ENCODE assay signal across 1 cellular context in the genomic region with DNA sequence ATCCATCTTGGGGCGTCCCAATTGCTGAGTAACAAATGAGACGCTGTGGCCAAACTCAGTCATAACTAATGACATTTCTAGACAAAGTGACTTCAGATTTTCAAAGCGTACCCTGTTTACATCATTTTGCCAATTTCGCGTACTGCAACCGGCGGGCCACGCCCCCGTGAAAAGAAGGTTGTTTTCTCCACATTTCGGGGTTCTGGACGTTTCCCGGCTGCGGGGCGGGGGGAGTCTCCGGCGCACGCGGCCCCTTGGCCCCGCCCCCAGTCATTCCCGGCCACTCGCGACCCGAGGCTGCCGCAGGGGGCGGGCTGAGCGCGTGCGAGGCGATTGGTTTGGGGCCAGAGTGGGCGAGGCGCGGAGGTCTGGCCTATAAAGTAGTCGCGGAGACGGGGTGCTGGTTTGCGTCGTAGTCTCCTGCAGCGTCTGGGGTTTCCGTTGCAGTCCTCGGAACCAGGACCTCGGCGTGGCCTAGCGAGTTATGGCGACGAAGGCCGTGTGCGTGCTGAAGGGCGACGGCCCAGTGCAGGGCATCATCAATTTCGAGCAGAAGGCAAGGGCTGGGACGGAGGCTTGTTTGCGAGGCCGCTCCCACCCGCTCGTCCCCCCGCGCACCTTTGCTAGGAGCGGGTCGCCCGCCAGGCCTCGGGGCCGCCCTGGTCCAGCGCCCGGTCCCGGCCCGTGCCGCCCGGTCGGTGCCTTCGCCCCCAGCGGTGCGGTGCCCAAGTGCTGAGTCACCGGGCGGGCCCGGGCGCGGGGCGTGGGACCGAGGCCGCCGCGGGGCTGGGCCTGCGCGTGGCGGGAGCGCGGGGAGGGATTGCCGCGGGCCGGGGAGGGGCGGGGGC.
TF ChIP-seq lines count a peak whose summit lies in the region.

A gene (plus strand): TSS at position 408 of the 848 bp plus-strand sequence. CDS start 77 bp downstream, at position 485.

TF ChIP-seq in K562, 482 proteins besides CTCF, POLR2A, EP300 and RAD21 (continued from another document and continues in another):
- TF ChIP-seq, protein P1, sequence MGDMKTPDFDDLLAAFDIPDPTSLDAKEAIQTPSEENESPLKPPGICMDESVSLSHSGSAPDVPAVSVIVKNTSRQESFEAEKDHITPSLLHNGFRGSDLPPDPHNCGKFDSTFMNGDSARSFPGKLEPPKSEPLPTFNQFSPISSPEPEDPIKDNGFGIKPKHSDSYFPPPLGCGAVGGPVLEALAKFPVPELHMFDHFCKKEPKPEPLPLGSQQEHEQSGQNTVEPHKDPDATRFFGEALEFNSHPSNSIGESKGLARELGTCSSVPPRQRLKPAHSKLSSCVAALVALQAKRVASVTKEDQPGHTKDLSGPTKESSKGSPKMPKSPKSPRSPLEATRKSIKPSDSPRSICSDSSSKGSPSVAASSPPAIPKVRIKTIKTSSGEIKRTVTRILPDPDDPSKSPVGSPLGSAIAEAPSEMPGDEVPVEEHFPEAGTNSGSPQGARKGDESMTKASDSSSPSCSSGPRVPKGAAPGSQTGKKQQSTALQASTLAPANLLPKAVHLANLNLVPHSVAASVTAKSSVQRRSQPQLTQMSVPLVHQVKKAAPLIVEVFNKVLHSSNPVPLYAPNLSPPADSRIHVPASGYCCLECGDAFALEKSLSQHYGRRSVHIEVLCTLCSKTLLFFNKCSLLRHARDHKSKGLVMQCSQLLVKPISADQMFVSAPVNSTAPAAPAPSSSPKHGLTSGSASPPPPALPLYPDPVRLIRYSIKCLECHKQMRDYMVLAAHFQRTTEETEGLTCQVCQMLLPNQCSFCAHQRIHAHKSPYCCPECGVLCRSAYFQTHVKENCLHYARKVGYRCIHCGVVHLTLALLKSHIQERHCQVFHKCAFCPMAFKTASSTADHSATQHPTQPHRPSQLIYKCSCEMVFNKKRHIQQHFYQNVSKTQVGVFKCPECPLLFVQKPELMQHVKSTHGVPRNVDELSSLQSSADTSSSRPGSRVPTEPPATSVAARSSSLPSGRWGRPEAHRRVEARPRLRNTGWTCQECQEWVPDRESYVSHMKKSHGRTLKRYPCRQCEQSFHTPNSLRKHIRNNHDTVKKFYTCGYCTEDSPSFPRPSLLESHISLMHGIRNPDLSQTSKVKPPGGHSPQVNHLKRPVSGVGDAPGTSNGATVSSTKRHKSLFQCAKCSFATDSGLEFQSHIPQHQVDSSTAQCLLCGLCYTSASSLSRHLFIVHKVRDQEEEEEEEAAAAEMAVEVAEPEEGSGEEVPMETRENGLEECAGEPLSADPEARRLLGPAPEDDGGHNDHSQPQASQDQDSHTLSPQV (IDR thresholded peaks at IDR 0.05), result peak; percentile 35
- TF ChIP-seq ZNF12 (CRISPR knock-in tag; IDR thresholded peaks at IDR 0.05) (peak; percentile 84), SAP30 (IDR thresholded peaks at IDR 0.05; ENCODE audit: borderline replicate concordance, insufficient read depth, low read depth, low read length, poor library complexity, severe bottlenecking) (peak; percentile 79), ETS2 (tag; IDR thresholded peaks at IDR 0.05; ENCODE audit: borderline replicate concordance, poor library complexity, severe bottlenecking) (no peak), KLF13 (tag; IDR thresholded peaks at IDR 0.05; ENCODE audit: borderline replicate concordance, low read depth) (peak; percentile 85; the same call in 1 of the 2 replicates), NFRKB (IDR thresholded peaks at IDR 0.05; ENCODE audit: low read depth) (0 out of 2 replicates have a peak, but pooled peaks have one; percentile 31), CREM (IDR thresholded peaks at IDR 0.05; ENCODE audit: low read depth) (peak; percentile 73), NFYB (IDR thresholded peaks at IDR 0.05; ENCODE audit: extremely low read depth, insufficient read length) (peak; percentile 50), JUND (IDR thresholded peaks at IDR 0.05; ENCODE audit: borderline replicate concordance, low read depth, low read length) (peak; percentile 8; the same call in 1 of the 2 replicates), JUND (tag; IDR thresholded peaks at IDR 0.05; ENCODE audit: borderline replicate concordance, low read depth, low read length) (no peak; the same call in 2 of the 3 replicates), PHF8 (IDR thresholded peaks at IDR 0.05; ENCODE audit: borderline replicate concordance, low read length) (peak; percentile 99; the same call in 1 of the 2 replicates), ZNF79 (CRISPR knock-in tag; IDR thresholded peaks at IDR 0.05; ENCODE audit: low read depth) (no peak), PHF20 (IDR thresholded peaks at IDR 0.05; ENCODE audit: partially characterized antibody) (peak; percentile 10), CHD1 (IDR thresholded peaks at IDR 0.05; ENCODE audit: low read length) (peak; percentile 98), ARID1B (IDR thresholded peaks at IDR 0.05) (no peak), BACH1 (tag; IDR thresholded peaks at IDR 0.05) (peak; percentile 35; the same call in 1 of the 2 replicates), DPF2 (IDR thresholded peaks at IDR 0.05) (peak; percentile 53; the same call in 1 of the 2 replicates), EZH2 (IDR thresholded peaks at IDR 0.05; ENCODE audit: borderline replicate concordance, low read depth, low read length) (no peak), ZNF232 (CRISPR knock-in tag; IDR thresholded peaks at IDR 0.05) (peak; percentile 80; the same call in 1 of the 2 replicates), HMGN3 (IDR thresholded peaks at IDR 0.05; ENCODE audit: borderline replicate concordance, extremely low read depth, insufficient read length, low read depth, low read length) (peak; percentile 69), KAT7 (CRISPR knock-in tag; IDR thresholded peaks at IDR 0.05; ENCODE audit: borderline replicate concordance) (peak; percentile 88; the same call in 1 of the 2 replicates), SAFB (IDR thresholded peaks at IDR 0.05; ENCODE audit: borderline replicate concordance, low read depth, low read length) (peak; percentile 53), MAFF (IDR thresholded peaks at IDR 0.05; ENCODE audit: low read length) (peak; percentile 2; the same call in 1 of the 2 replicates), POLR2B (IDR thresholded peaks at IDR 0.05; ENCODE audit: low read depth, partially characterized antibody) (peak; percentile 97), GTF2A2 (tag; IDR thresholded peaks at IDR 0.05) (peak; percentile 86), RB1 (IDR thresholded peaks at IDR 0.05; ENCODE audit: low read depth) (peak; percentile 69; the same call in 1 of the 2 replicates), KLF16 (IDR thresholded peaks at IDR 0.05) (no peak), MED1 (CRISPR knock-in tag; IDR thresholded peaks at IDR 0.05; ENCODE audit: borderline replicate concordance) (no peak), FOXK2 (conservative IDR thresholded peaks at IDR 0.05 in 1 of 2, IDR thresholded peaks at IDR 0.05 in 1 of 2; ENCODE audit: low read depth in 2 of 2) (peak; percentile 90), POLR2G (IDR thresholded peaks at IDR 0.05; ENCODE audit: low read depth, low read length) (peak; percentile 100), NRF1 (conservative IDR thresholded peaks at IDR 0.05 in 1 of 2, IDR thresholded peaks at IDR 0.05 in 1 of 2) (peak; percentile 89 to 91), E2F3 (CRISPR knock-in tag; IDR thresholded peaks at IDR 0.05) (peak; percentile 52; the same call in 1 of the 2 replicates), RBM39 (optimal IDR thresholded peaks at IDR 0.05; ENCODE audit: low read depth, low read length) (no peak), SMAD1 (IDR thresholded peaks at IDR 0.05; ENCODE audit: low read depth, low read length, partially characterized antibody) (peak; percentile 82), LCOR (CRISPR knock-in tag; IDR thresholded peaks at IDR 0.05) (peak; percentile 31; the same call in 1 of the 2 replicates), KAT8 (IDR thresholded peaks at IDR 0.05; ENCODE audit: low read depth) (0 out of 2 replicates have a peak, but pooled peaks have one; percentile 5), CHCHD3 (CRISPR knock-in tag; IDR thresholded peaks at IDR 0.05) (no peak), FIP1L1 (IDR thresholded peaks at IDR 0.05; ENCODE audit: low read depth, low read length, poor library complexity, severe bottlenecking) (peak; percentile 95), TBL1XR1 (IDR thresholded peaks at IDR 0.05; ENCODE audit: low read length in 2 of 2) (0 out of 4 replicates have a peak, but pooled peaks of 1 of the 2 experiments have one; percentile 73), CHD4 (IDR thresholded peaks at IDR 0.05; ENCODE audit: insufficient read depth, insufficient replicate concordance, low read depth, low read length, poor library complexity, severe bottlenecking) (no peak), GABPA (tag; conservative IDR thresholded peaks at IDR 0.05; ENCODE audit: low read depth) (peak; percentile 29; the same call in 1 of the 2 replicates), RNF2 (IDR thresholded peaks at IDR 0.05) (peak; percentile 81)
- TF ChIP-seq, protein P2, sequence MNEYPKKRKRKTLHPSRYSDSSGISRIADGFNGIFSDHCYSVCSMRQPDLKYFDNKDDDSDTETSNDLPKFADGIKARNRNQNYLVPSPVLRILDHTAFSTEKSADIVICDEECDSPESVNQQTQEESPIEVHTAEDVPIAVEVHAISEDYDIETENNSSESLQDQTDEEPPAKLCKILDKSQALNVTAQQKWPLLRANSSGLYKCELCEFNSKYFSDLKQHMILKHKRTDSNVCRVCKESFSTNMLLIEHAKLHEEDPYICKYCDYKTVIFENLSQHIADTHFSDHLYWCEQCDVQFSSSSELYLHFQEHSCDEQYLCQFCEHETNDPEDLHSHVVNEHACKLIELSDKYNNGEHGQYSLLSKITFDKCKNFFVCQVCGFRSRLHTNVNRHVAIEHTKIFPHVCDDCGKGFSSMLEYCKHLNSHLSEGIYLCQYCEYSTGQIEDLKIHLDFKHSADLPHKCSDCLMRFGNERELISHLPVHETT (CRISPR knock-in tag; conservative IDR thresholded peaks at IDR 0.05 in 1 of 2, IDR thresholded peaks at IDR 0.05 in 1 of 2), result peak in 1 of 2 experiments; percentile 62; a peak in 2 of 4 replicates
- TF ChIP-seq, protein P3, sequence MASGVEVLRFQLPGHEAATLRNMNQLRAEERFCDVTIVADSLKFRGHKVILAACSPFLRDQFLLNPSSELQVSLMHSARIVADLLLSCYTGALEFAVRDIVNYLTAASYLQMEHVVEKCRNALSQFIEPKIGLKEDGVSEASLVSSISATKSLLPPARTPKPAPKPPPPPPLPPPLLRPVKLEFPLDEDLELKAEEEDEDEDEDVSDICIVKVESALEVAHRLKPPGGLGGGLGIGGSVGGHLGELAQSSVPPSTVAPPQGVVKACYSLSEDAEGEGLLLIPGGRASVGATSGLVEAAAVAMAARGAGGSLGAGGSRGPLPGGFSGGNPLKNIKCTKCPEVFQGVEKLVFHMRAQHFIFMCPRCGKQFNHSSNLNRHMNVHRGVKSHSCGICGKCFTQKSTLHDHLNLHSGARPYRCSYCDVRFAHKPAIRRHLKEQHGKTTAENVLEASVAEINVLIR (CRISPR knock-in tag; IDR thresholded peaks at IDR 0.05), result 0 out of 2 replicates have a peak, but pooled peaks have one; percentile 11
- TF ChIP-seq, protein P4, sequence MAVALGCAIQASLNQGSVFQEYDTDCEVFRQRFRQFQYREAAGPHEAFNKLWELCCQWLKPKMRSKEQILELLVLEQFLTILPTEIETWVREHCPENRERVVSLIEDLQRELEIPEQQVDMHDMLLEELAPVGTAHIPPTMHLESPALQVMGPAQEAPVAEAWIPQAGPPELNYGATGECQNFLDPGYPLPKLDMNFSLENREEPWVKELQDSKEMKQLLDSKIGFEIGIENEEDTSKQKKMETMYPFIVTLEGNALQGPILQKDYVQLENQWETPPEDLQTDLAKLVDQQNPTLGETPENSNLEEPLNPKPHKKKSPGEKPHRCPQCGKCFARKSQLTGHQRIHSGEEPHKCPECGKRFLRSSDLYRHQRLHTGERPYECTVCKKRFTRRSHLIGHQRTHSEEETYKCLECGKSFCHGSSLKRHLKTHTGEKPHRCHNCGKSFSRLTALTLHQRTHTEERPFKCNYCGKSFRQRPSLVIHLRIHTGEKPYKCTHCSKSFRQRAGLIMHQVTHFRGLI (CRISPR knock-in tag; IDR thresholded peaks at IDR 0.05), result no peak
- TF ChIP-seq, protein P5, sequence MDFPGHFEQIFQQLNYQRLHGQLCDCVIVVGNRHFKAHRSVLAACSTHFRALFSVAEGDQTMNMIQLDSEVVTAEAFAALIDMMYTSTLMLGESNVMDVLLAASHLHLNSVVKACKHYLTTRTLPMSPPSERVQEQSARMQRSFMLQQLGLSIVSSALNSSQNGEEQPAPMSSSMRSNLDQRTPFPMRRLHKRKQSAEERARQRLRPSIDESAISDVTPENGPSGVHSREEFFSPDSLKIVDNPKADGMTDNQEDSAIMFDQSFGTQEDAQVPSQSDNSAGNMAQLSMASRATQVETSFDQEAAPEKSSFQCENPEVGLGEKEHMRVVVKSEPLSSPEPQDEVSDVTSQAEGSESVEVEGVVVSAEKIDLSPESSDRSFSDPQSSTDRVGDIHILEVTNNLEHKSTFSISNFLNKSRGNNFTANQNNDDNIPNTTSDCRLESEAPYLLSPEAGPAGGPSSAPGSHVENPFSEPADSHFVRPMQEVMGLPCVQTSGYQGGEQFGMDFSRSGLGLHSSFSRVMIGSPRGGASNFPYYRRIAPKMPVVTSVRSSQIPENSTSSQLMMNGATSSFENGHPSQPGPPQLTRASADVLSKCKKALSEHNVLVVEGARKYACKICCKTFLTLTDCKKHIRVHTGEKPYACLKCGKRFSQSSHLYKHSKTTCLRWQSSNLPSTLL (IDR thresholded peaks at IDR 0.05), result peak; percentile 42; the same call in 1 of the 2 replicates
- TF ChIP-seq, protein P6, sequence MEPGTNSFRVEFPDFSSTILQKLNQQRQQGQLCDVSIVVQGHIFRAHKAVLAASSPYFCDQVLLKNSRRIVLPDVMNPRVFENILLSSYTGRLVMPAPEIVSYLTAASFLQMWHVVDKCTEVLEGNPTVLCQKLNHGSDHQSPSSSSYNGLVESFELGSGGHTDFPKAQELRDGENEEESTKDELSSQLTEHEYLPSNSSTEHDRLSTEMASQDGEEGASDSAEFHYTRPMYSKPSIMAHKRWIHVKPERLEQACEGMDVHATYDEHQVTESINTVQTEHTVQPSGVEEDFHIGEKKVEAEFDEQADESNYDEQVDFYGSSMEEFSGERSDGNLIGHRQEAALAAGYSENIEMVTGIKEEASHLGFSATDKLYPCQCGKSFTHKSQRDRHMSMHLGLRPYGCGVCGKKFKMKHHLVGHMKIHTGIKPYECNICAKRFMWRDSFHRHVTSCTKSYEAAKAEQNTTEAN (CRISPR knock-in tag; IDR thresholded peaks at IDR 0.05), result 0 out of 2 replicates have a peak, but pooled peaks have one; percentile 56
- TF ChIP-seq, protein P7, sequence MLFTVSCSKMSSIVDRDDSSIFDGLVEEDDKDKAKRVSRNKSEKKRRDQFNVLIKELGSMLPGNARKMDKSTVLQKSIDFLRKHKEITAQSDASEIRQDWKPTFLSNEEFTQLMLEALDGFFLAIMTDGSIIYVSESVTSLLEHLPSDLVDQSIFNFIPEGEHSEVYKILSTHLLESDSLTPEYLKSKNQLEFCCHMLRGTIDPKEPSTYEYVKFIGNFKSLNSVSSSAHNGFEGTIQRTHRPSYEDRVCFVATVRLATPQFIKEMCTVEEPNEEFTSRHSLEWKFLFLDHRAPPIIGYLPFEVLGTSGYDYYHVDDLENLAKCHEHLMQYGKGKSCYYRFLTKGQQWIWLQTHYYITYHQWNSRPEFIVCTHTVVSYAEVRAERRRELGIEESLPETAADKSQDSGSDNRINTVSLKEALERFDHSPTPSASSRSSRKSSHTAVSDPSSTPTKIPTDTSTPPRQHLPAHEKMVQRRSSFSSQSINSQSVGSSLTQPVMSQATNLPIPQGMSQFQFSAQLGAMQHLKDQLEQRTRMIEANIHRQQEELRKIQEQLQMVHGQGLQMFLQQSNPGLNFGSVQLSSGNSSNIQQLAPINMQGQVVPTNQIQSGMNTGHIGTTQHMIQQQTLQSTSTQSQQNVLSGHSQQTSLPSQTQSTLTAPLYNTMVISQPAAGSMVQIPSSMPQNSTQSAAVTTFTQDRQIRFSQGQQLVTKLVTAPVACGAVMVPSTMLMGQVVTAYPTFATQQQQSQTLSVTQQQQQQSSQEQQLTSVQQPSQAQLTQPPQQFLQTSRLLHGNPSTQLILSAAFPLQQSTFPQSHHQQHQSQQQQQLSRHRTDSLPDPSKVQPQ (CRISPR knock-in tag; IDR thresholded peaks at IDR 0.05; ENCODE audit: borderline replicate concordance), result peak; percentile 35; the same call in 1 of the 2 replicates
